1 cellular context compared by ENCODE assay signal in genomic region chr1:67713071-67713806, GRCh38.
TF ChIP-seq lines count a peak whose summit lies in the region.

No MANE protein-coding gene starts in this region.

TF ChIP-seq in HEK293, 187 proteins besides CTCF, POLR2A, EP300 and RAD21 (continued from another document and continues in another):
- TF ChIP-seq REST (tag by site-specific recombination; IDR thresholded peaks at IDR 0.05) (no peak), ZBTB17 (tag by site-specific recombination; IDR thresholded peaks at IDR 0.05) (peak; percentile 73; the same call in 1 of the 2 replicates), ZNF768 (tag by site-specific recombination; IDR thresholded peaks at IDR 0.05) (no peak), ZBTB20 (tag by site-specific recombination; IDR thresholded peaks at IDR 0.05) (no peak; the same call in 1 of the 2 replicates), ZSCAN18 (tag by site-specific recombination; IDR thresholded peaks at IDR 0.05) (no peak), ATF2 (tag by site-specific recombination; IDR thresholded peaks at IDR 0.05; ENCODE audit: low read depth) (no peak), ZNF658 (tag by site-specific recombination; IDR thresholded peaks at IDR 0.05) (no peak), ZNF707 (tag by site-specific recombination; IDR thresholded peaks at IDR 0.05) (no peak), SALL2 (tag by site-specific recombination; IDR thresholded peaks at IDR 0.05; ENCODE audit: borderline replicate concordance) (no peak), ZNF692 (tag by site-specific recombination; IDR thresholded peaks at IDR 0.05) (0 out of 2 replicates have a peak, but pooled peaks have one; percentile 49), ZEB2 (tag by site-specific recombination; IDR thresholded peaks at IDR 0.05) (peak; percentile 63), ZNF585B (tag by site-specific recombination; IDR thresholded peaks at IDR 0.05) (no peak), PRDM6 (tag by site-specific recombination; IDR thresholded peaks at IDR 0.05) (0 out of 2 replicates have a peak, but pooled peaks have one; percentile 14), ZNF791 (tag by site-specific recombination; IDR thresholded peaks at IDR 0.05) (no peak), FEZF1 (tag by site-specific recombination; IDR thresholded peaks at IDR 0.05) (peak; percentile 92), PATZ1 (tag by site-specific recombination; IDR thresholded peaks at IDR 0.05) (peak; percentile 63), ZNF18 (tag by site-specific recombination; IDR thresholded peaks at IDR 0.05) (peak; percentile 69), ZNF548 (tag by site-specific recombination; IDR thresholded peaks at IDR 0.05) (no peak), SETDB1 (IDR thresholded peaks at IDR 0.05; ENCODE audit: insufficient read length, low read length) (no peak), ZBTB21 (tag by site-specific recombination; IDR thresholded peaks at IDR 0.05) (no peak), ZNF19 (tag by site-specific recombination; IDR thresholded peaks at IDR 0.05; ENCODE audit: low read depth) (no peak), ZBTB8A (tag by site-specific recombination; IDR thresholded peaks at IDR 0.05) (no peak), ZNF174 (tag by site-specific recombination; IDR thresholded peaks at IDR 0.05) (no peak), ZNF350 (tag by site-specific recombination; IDR thresholded peaks at IDR 0.05) (no peak), ZNF704 (tag by site-specific recombination; IDR thresholded peaks at IDR 0.05) (no peak), ZSCAN16 (tag by site-specific recombination; IDR thresholded peaks at IDR 0.05) (no peak), RBAK (tag by site-specific recombination; IDR thresholded peaks at IDR 0.05) (no peak), OSR2 (tag by site-specific recombination; IDR thresholded peaks at IDR 0.05) (peak; percentile 70; the same call in 1 of the 2 replicates), ZNF521 (tag by site-specific recombination; IDR thresholded peaks at IDR 0.05) (no peak), ZNF146 (tag by site-specific recombination; IDR thresholded peaks at IDR 0.05) (no peak), ZNF169 (tag by site-specific recombination; IDR thresholded peaks at IDR 0.05) (no peak), ZFP3 (tag by site-specific recombination; IDR thresholded peaks at IDR 0.05; ENCODE audit: low read depth) (no peak), ZNF133 (tag by site-specific recombination; IDR thresholded peaks at IDR 0.05) (no peak), SP7 (tag by site-specific recombination; IDR thresholded peaks at IDR 0.05) (peak; percentile 58), PRDM2 (tag by site-specific recombination; IDR thresholded peaks at IDR 0.05; ENCODE audit: borderline replicate concordance) (no peak), ZNF561 (tag by site-specific recombination; IDR thresholded peaks at IDR 0.05; ENCODE audit: borderline replicate concordance) (peak; percentile 26; the same call in 1 of the 2 replicates), GLIS1 (tag by site-specific recombination; IDR thresholded peaks at IDR 0.05) (peak; percentile 58), ZNF10 (tag by site-specific recombination; IDR thresholded peaks at IDR 0.05) (peak; percentile 30; the same call in 1 of the 2 replicates), ZNF776 (tag by site-specific recombination; IDR thresholded peaks at IDR 0.05; ENCODE audit: borderline replicate concordance) (no peak), ZNF580 (tag by site-specific recombination; IDR thresholded peaks at IDR 0.05) (no peak), EGR2 (tag by site-specific recombination; IDR thresholded peaks at IDR 0.05; ENCODE audit: low read depth) (no peak)
